ENCODE assay signal across 33 cellular contexts in the genomic region with DNA sequence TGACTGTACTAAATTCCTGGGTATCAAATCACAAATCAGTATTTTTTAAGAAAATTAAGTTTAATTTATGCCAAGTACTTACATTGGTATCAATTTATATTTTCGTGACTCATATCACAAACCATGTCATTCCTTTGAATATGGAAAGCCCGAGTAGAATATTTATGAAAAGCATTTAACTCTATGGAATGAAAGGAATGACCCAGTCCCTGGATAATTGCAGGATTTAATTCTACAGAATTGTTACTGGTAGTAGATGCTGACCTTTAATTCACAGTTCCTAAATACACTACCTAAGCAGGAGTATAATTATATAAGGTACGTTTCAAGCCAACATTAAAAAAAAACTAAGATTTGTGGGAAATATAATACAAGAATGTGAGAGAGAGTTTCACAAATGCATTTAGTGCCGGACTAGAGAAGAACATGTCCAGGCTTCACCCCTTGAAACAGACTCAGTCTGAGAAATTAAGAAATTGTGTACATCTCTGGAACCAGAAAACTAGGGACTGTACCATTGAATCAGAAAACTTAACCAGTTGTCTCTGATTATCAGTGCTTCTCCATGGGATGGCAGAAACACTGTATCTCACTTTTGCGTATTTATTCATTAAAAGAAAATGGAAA. TPM values are rescaled to one million over a fixed set of nuclear protein-coding genes. Genes with fewer than 3 reads are reported as not detected.
"Had no signal": no experiment of that assay in that cellular context is flagged by ENCODE, and none has a peak within 500 bp of the region (broad histone marks: within the 10 kb centered on the region; RNA-seq: fewer than 3 reads in every experiment).

No MANE protein-coding gene starts in this region.

- H3K36me3 ChIP-seq: esophagus muscularis mucosa, heart right ventricle, left ventricle myocardium inferior, neutrophil, right lobe of liver, stomach, thyroid gland, upper lobe of left lung, vagina had no signal

- H3K9me3 Mint-ChIP-seq: activated CD4-positive, alpha-beta T cell treated with anti-CD3 and anti-CD28 coated beads, Interleukin-2, amount 10 ng/mL, durations not matched to agents 7 days and 5 days; brain; nephron progenitor cell; stimulated activated memory B cell treated with anti-CD40 and anti-IgM and Interleukin-4, amounts not matched to agents 10 μg/mL and 1 μg/mL and 100 μg/mL, for 72 hours; WTC11 had no signal

- H3K4me3 ChIP-seq: esophagus muscularis mucosa, heart right ventricle, left ventricle myocardium inferior, lung, right lobe of liver, skin epidermis, stomach, thyroid gland, upper lobe of left lung, vagina had no signal

- H3K4me1 ChIP-seq: esophagus muscularis mucosa, heart right ventricle, left ventricle myocardium inferior, right lobe of liver, stomach, thyroid gland, upper lobe of left lung, vagina had no signal

- DNase-seq: activated CD4-positive, alpha-beta T cell treated with anti-CD3 and anti-CD28 coated beads for 1 hour; activated CD4-positive, alpha-beta T cell treated with anti-CD3 and anti-CD28 coated beads, Interleukin-2, amount 10 ng/mL, durations not matched to agents 7 days and 5 days; activated CD8-positive, alpha-beta T cell treated with anti-CD3 and anti-CD28 coated beads for 36 hours; activated gamma-delta T cell treated with Interleukin-2 at 50 U/mL for 16 hours; activated naive CD4-positive, alpha-beta T cell treated with anti-CD3 and anti-CD28 coated beads, Interleukin-2, amount 50 U/mL, for 16 hours; activated T-cell treated with anti-CD3 and anti-CD28 coated beads, Interleukin-2, amount 50 U/mL, for 4 hours; caudate nucleus; cortex of kidney; foreskin melanocyte; heart right ventricle; left ventricle myocardium inferior; naive B cell; nephron progenitor cell; right lobe of liver; stimulated activated CD4-positive, alpha-beta T cell treated with anti-CD3 and anti-CD28 coated beads, Interleukin-4, amount 100 ng/mL, for 24 hours; stomach; T-helper 17 cell; thyroid gland; upper lobe of left lung had no signal

- H3K27ac Mint-ChIP-seq: activated CD4-positive, alpha-beta T cell treated with anti-CD3 and anti-CD28 coated beads, Interleukin-2, amount 10 ng/mL, durations not matched to agents 7 days and 5 days; activated CD8-positive, alpha-beta T cell treated with anti-CD3 and anti-CD28 coated beads for 36 hours; activated T-helper 17 cell treated with anti-CD3 and anti-CD28 coated beads, Interleukin-2, amount 50 U/mL, for 72 hours; brain; naive B cell; nephron progenitor cell; stimulated activated memory B cell treated with anti-CD40 and anti-IgM and Interleukin-4, amounts not matched to agents 10 μg/mL and 1 μg/mL and 100 μg/mL, for 72 hours; T-helper 17 cell; WTC11 had no signal

- H3K9me3 ChIP-seq: esophagus muscularis mucosa, heart right ventricle, left ventricle myocardium inferior, neutrophil, right lobe of liver, thyroid gland, upper lobe of left lung, vagina had no signal

- H3K4me3 Mint-ChIP-seq: activated CD4-positive, alpha-beta T cell treated with anti-CD3 and anti-CD28 coated beads, Interleukin-2, amount 10 ng/mL, durations not matched to agents 7 days and 5 days; activated CD8-positive, alpha-beta T cell treated with anti-CD3 and anti-CD28 coated beads for 36 hours; activated T-cell treated with anti-CD3 and anti-CD28 coated beads, Interleukin-2, amount 50 U/mL, for 4 hours; activated T-helper 17 cell treated with anti-CD3 and anti-CD28 coated beads, Interleukin-2, amount 50 U/mL, for 72 hours; brain; naive B cell; nephron progenitor cell; stimulated activated memory B cell treated with anti-CD40 and anti-IgM and Interleukin-4, amounts not matched to agents 10 μg/mL and 1 μg/mL and 100 μg/mL, for 72 hours; T-helper 17 cell; WTC11 had no signal

- H3K27me3 Mint-ChIP-seq: activated CD4-positive, alpha-beta T cell treated with anti-CD3 and anti-CD28 coated beads, Interleukin-2, amount 10 ng/mL, durations not matched to agents 7 days and 5 days; activated T-helper 17 cell treated with anti-CD3 and anti-CD28 coated beads, Interleukin-2, amount 50 U/mL, for 72 hours; brain; stimulated activated memory B cell treated with anti-CD40 and anti-IgM and Interleukin-4, amounts not matched to agents 10 μg/mL and 1 μg/mL and 100 μg/mL, for 72 hours; T-helper 17 cell had no signal

- ATAC-seq: activated CD8-positive, alpha-beta T cell treated with anti-CD3 and anti-CD28 coated beads for 36 hours; activated T-cell treated with anti-CD3 and anti-CD28 coated beads, Interleukin-2, amount 50 U/mL, for 4 hours; activated T-helper 17 cell treated with anti-CD3 and anti-CD28 coated beads, Interleukin-2, amount 50 U/mL, for 72 hours; heart right ventricle; right lobe of liver; stimulated activated memory B cell treated with anti-CD40 and anti-IgM and Interleukin-4, amounts not matched to agents 10 μg/mL and 1 μg/mL and 100 μg/mL, for 72 hours; T-helper 17 cell; WTC11 had no signal

- H3K4me1 Mint-ChIP-seq: activated CD4-positive, alpha-beta T cell treated with anti-CD3 and anti-CD28 coated beads, Interleukin-2, amount 10 ng/mL, durations not matched to agents 7 days and 5 days; activated T-helper 17 cell treated with anti-CD3 and anti-CD28 coated beads, Interleukin-2, amount 50 U/mL, for 72 hours; naive B cell; nephron progenitor cell; stimulated activated memory B cell treated with anti-CD40 and anti-IgM and Interleukin-4, amounts not matched to agents 10 μg/mL and 1 μg/mL and 100 μg/mL, for 72 hours; T-helper 17 cell; WTC11 had no signal

- H3K27me3 ChIP-seq: neutrophil, right lobe of liver, stomach, thyroid gland, upper lobe of left lung, vagina had no signal

- H3K27ac ChIP-seq: esophagus muscularis mucosa, heart right ventricle, left ventricle myocardium inferior, neutrophil, right lobe of liver, skin epidermis, stomach, thyroid gland, upper lobe of left lung, vagina had no signal

- FAIRE-seq: endothelial cell of umbilical vein had no signal

- H3K36me3 Mint-ChIP-seq: brain; naive B cell; stimulated activated memory B cell treated with anti-CD40 and anti-IgM and Interleukin-4, amounts not matched to agents 10 μg/mL and 1 μg/mL and 100 μg/mL, for 72 hours; WTC11 had no signal

RNA-seq across cellular contexts. Expression of a gene that starts 28.5 kb away (rescaled TPM):
- total RNA-seq: activated CD4-positive, alpha-beta T cell treated with anti-CD3 and anti-CD28 coated beads, Interleukin-2, amount 10 ng/mL, durations not matched to agents 7 days and 5 days; activated CD8-positive, alpha-beta T cell treated with anti-CD3 and anti-CD28 coated beads for 36 hours; activated T-cell treated with anti-CD3 and anti-CD28 coated beads, Interleukin-2, amount 50 U/mL, for 4 hours; activated T-helper 17 cell treated with anti-CD3 and anti-CD28 coated beads, Interleukin-2, amount 50 U/mL, for 72 hours; chondrocyte; heart right ventricle; left ventricle myocardium inferior; mesenteric fat pad; osteocyte; posterior vena cava; T-helper 17 cell; vagina had no signal
- polyA plus RNA-seq: heart right ventricle had no signal
